ENCODE assay signal across 1 cellular context in the genomic region with DNA sequence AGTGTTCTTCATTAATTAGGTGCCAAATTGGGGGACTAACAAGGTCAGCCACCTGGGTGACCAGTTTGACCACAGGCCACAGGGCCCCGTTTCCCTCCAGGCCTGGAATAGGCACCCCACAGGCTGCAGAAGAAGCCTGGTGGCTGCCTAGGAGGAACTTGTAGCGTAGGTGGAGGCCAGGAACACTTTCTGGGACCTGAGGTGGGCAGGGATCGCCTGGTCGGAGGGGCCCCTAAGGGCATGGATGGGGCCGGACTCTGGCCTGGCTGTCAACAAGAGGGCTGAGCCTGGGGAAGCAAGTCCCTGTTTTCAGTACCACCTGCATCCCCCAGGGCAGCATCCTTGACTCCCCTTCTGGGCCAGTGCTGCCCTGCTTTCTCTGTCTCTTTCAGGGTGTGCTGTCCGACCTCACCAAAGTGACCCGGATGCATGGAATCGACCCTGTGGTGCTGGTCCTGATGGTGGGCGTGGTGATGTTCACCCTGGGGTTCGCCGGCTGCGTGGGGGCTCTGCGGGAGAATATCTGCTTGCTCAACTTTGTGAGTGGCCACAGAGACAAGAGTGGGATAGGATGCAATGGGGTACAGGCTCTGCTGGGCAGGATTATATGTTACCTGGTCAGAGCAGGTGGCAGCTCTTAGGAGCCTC.
TF ChIP-seq lines count a peak whose summit lies in the region.

No MANE protein-coding gene starts in this region.

TF ChIP-seq in K562, 482 proteins besides CTCF, POLR2A, EP300 and RAD21:
- TF ChIP-seq POLR2G (IDR thresholded peaks at IDR 0.05; ENCODE audit: low read depth, low read length) (peak; percentile 30; the same call in 1 of the 2 replicates), RBM39 (optimal IDR thresholded peaks at IDR 0.05; ENCODE audit: low read depth, low read length) (no peak), CREB3L1 (IDR thresholded peaks at IDR 0.05; ENCODE audit: borderline replicate concordance, low read depth) (no peak)
